18 cellular contexts compared by ENCODE assay signal in the genomic region with DNA sequence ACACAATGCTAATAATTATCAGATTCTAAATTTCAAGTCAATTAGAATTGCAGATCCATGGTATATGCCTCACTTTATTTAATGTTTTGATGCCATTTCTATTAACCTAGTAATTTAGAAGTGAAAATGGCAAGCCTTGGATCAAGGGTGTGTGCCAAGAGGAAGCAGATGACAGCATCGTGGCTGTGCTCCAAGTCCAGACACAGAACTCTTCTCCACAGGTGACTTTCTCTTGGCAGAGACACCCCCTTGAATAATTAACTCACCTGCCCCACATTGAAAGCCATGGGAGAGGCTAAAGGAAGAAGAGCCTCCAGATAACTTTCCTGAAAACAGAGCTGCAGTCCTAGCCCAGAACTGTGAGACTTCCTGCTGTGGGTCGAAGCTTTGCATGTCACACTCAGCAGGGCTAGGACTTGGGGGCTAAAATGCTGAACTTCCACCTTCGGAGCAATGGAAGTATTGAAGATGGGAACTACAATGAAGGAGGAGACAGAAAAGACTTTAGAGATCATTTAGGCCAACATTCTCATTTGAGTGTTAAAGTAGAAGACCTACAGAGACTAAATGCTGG. TPM values are rescaled to one million over a fixed set of nuclear protein-coding genes. Genes with fewer than 3 reads are reported as not detected.
DNase-seq lines count a peak whose midpoint lies in the region; ATAC-seq and TF ChIP-seq lines count a peak whose summit lies in the region.
"Had no signal": no experiment of that assay in that cellular context is flagged by ENCODE, and none has a peak within 500 bp of the region (broad histone marks: within the 10 kb centered on the region; RNA-seq: fewer than 3 reads in every experiment).

No MANE protein-coding gene starts in this region.

- no peak for TF ChIP-seq POLR2A in prostate gland (IDR thresholded peaks at IDR 0.05)

- peaks cover 9% of the 10 kb centered on the region for H3K9me3 Mint-ChIP-seq in GM23338
- H3K9me3 Mint-ChIP-seq: CD4-positive, alpha-beta T cell had no signal

- peaks cover 8% of the 10 kb centered on the region; the same call in 1 of the 2 replicates for H3K9me2 ChIP-seq in GM23338 (ENCODE audit: insufficient read depth)

- H3K27ac ChIP-seq in GM23338 (ENCODE audit: low read depth), result no peak overlapping the region
- H3K27ac ChIP-seq in prostate gland, result no peak overlapping the region
- H3K27ac ChIP-seq in foreskin keratinocyte, result no peak overlapping the region
- H3K27ac ChIP-seq: GM23248 had no signal

- H4K20me1 ChIP-seq in GM23338 (replicated peaks; ENCODE audit: insufficient read depth), result no peaks in the 10 kb centered on the region

- H3K27me3 ChIP-seq in GM23338 (ENCODE audit: insufficient read depth) (no peaks in the 10 kb centered on the region), prostate gland (replicated peaks; ENCODE audit: insufficient read depth) (no peaks in the 10 kb centered on the region), foreskin keratinocyte (no peaks in the 10 kb centered on the region)

- 53% methylated on average over 3 of the region's 3 CpGs for WGBS in prostate gland

- no peak overlapping the region for H3K4me3 ChIP-seq in GM23338
- no peak overlapping the region for H3K4me3 ChIP-seq in prostate gland
- H3K4me3 ChIP-seq: GM23248 had no signal

- no peaks in the 10 kb centered on the region for H3K79me2 ChIP-seq in GM23338 (replicated peaks; ENCODE audit: insufficient read depth)

- peaks cover under 1% of the 10 kb centered on the region for H3K27me3 Mint-ChIP-seq in GM23338 (ENCODE audit: insufficient read depth, low read depth, poor library complexity)
- H3K27me3 Mint-ChIP-seq: CD4-positive, alpha-beta T cell had no signal

- H3F3A ChIP-seq in GM23338 (replicated peaks; ENCODE audit: low read depth), result no peaks in the 10 kb centered on the region

- peak overlapping the region; percentile 56; the same call in 1 of the 2 replicates for H2AFZ ChIP-seq in GM23338
- H2AFZ ChIP-seq: GM23248 had no signal

- peaks cover 6% of the 10 kb centered on the region; the same call in 1 of the 3 replicates for H3K36me3 Mint-ChIP-seq in GM23338 (ENCODE audit: low read depth)

- H3K27ac Mint-ChIP-seq in GM23338, result no peak overlapping the region
- H3K27ac Mint-ChIP-seq: CD4-positive, alpha-beta T cell had no signal

- intact Hi-C loops in prostate gland (cut with DNase I), result no loop called here

- TF ChIP-seq CTCF in GM23338 (conservative IDR thresholded peaks at IDR 0.05; ENCODE audit: low read depth in 2 of 2), result no peak
- no peak for TF ChIP-seq CTCF in prostate gland (IDR thresholded peaks at IDR 0.05)
- no peak for TF ChIP-seq CTCF in foreskin keratinocyte (conservative IDR thresholded peaks at IDR 0.05)

- no peaks in the 10 kb centered on the region for H3K9me3 ChIP-seq in prostate gland

- H3K4me2 ChIP-seq in GM23338, result no peak overlapping the region

- no peak overlapping the region for H3K4me3 Mint-ChIP-seq in GM23338
- H3K4me3 Mint-ChIP-seq: CD4-positive, alpha-beta T cell had no signal

- no peak for DNase-seq in GM23338 (ENCODE audit: low spot score)
- peak; percentile 32 for DNase-seq in NCI-H2029 treated with DMSO at 0.1 percent for 48 hours (lab: John Stamatoyannopoulos, UW)
- DNase-seq in cerebellum (ENCODE audit: low spot score), result peak; percentile 31
- peak; percentile 29 for DNase-seq in prostate gland (ENCODE audit: low spot score)
- no peak for DNase-seq in SKM-1 (lab: John Stamatoyannopoulos, UW; ENCODE audit: unreplicated experiment)
- DNase-seq in foreskin keratinocyte, result no peak
- DNase-seq in HuH-7 (ENCODE audit: low spot score), result no peak
- DNase-seq: ACHN; Calu3; CD4-positive, alpha-beta T cell; DMS79; GDM1; GM23248; KBM-7; MM.1S; NCI-H1417; NCI-H2081 treated with DMSO at 0.1 percent for 48 hours; NCI-H82 had no signal

- ATAC-seq in GM23338 (no peak), foreskin keratinocyte (no peak)

- no peaks in the 10 kb centered on the region for H3K4me1 ChIP-seq in GM23338 (ENCODE audit: insufficient read depth)
- no peaks in the 10 kb centered on the region for H3K4me1 ChIP-seq in prostate gland (replicated peaks)
- no peaks in the 10 kb centered on the region for H3K4me1 ChIP-seq in foreskin keratinocyte

- H3K36me3 ChIP-seq in GM23338 (ENCODE audit: insufficient read depth), result no peaks in the 10 kb centered on the region
- H3K36me3 ChIP-seq in prostate gland, result no peaks in the 10 kb centered on the region

- peaks cover 21% of the 10 kb centered on the region for H3K4me1 Mint-ChIP-seq in GM23338

TF ChIP-seq in GM23338, 12 proteins besides CTCF, POLR2A, EP300 and RAD21:
- TF ChIP-seq POLR2AphosphoS5 (IDR thresholded peaks at IDR 0.05; ENCODE audit: low read depth) (no peak), JUNB (IDR thresholded peaks at IDR 0.05; ENCODE audit: unreplicated experiment) (no peak), ZNF462 (CRISPR knock-in tag; IDR thresholded peaks at IDR 0.05) (no peak), EZH2phosphoT487 (IDR thresholded peaks at IDR 0.05; ENCODE audit: unreplicated experiment) (no peak), ZNF114 (CRISPR knock-in tag; IDR thresholded peaks at IDR 0.05) (no peak), STAT1 (IDR thresholded peaks at IDR 0.05; ENCODE audit: unreplicated experiment) (no peak)

RNA-seq across cellular contexts. Expression of gene C10orf90, which starts 1.0 kb away (rescaled TPM):
- total RNA-seq in GM23338 (2014; rRNA removed; shearing (Covaris generic)), result 0.43 and 0.76 TPM in 2 replicates
- polyA plus RNA-seq in GM23338 (2016; fragmentation: Nextera tagmentation; extraction: Ambion mirVana), result 0.35 and 0.97 TPM in 2 replicates
- not detected for total RNA-seq in cerebellum
- under 1 TPM in 1 of 2 donors, not detected in 1; 0.45 TPM for total RNA-seq in prostate gland
- total RNA-seq in foreskin keratinocyte, result not detected in 2 replicates
- polyA plus RNA-seq in foreskin keratinocyte, result not detected in 2 replicates
- total RNA-seq: Calu3; CD4-positive, alpha-beta T cell had no signal

Comparison
In these comparisons a context has a peak if more than half of its experiments do, and no peak if none do; other contexts are left out.
1. DNase-seq: peak in NCI-H2029 treated with DMSO at 0.1 percent for 48 hours (single experiment), cerebellum (single experiment) and prostate gland (single experiment); none in GM23338 (single experiment), SKM-1 (single experiment), foreskin keratinocyte (0 of 2) and HuH-7 (single experiment).